Comparison of ENCODE assay signal across 8 cellular contexts in the genomic region with DNA sequence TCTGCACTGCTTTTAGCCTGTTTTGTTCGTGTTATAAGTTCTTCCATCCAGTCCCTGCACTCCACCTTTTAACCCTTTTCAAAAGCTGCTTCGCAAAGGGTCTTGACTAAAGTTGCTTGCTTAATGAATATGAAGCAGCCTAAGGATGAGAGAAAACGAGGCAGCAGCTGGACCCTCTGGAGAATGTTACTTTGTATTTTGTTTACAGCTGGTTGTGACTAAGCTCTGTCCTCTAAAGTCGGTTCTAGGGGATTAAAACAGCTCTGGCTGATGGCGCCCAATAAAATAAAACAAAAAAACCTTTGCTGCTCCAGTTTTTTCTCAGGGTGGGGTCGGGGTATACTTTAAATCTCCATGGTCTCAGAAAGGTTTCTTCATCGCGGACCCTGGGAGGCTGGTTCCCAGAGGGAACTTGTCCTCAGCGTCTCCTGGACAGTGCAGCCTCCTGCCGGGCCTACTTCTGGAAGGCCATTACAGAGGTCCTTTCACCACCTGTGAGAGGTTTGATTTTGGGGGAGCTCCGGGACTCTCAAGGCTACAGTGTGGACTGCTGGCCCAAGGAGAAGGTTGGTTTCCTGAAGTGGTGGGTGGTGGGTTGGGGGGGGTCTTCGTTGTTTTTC. TPM values are rescaled to one million over a fixed set of nuclear protein-coding genes. Genes with fewer than 3 reads are reported as not detected.
DNase-seq lines count a peak whose midpoint lies in the region; ATAC-seq and TF ChIP-seq lines count a peak whose summit lies in the region.

No MANE protein-coding gene starts in this region.

- peaks cover 37% of the 10 kb centered on the region for H3K4me1 ChIP-seq in PC-9 (replicated peaks; ENCODE audit: insufficient read depth)

- H3K79me2 ChIP-seq in PC-9 (ENCODE audit: low read depth) = peaks cover 96% of the 10 kb centered on the region

- peak overlapping the region; percentile 82 for H3K4me2 ChIP-seq in PC-9

- POLR2A ChIA-PET in PC-9 (lab: Charles Lee; ENCODE audit: unreplicated experiment) = interaction anchor here (0.5 to 2.1 kb wide), 8 partner anchors 13 to 742 kb away, joined by 5 to 18 read pairs (median 8); a partner anchor contains a TSS

- peak overlapping the region; percentile 66 for H2AFZ ChIP-seq in PC-9

- no peak for DNase-seq in H7
- peak in 1 of 2 experiments; percentile 12 for DNase-seq in PC-9
- peak; percentile 4 for DNase-seq in epithelial cell of esophagus (ENCODE audit: low read depth)
- DNase-seq in omental fat pad (ENCODE audit: low spot score) = no peak
- no peak for DNase-seq in AG08395 (ENCODE audit: low spot score)
- DNase-seq in AML-193 (lab: John Stamatoyannopoulos, UW) = no peak
- DNase-seq in pons (ENCODE audit: low spot score) = no peak

- H4K20me1 ChIP-seq in PC-9 (ENCODE audit: insufficient read depth) = peaks cover 56% of the 10 kb centered on the region

- no peaks in the 10 kb centered on the region for H3K9me2 ChIP-seq in PC-9 (ENCODE audit: insufficient read depth)

- no peaks in the 10 kb centered on the region for H3K9me3 ChIP-seq in PC-9 (ENCODE audit: insufficient read depth, low read depth)

- H3F3A ChIP-seq in PC-9 (ENCODE audit: insufficient read depth, low read depth) = peaks cover 73% of the 10 kb centered on the region

- CTCF ChIA-PET in PC-9 (lab: Charles Lee) = interaction anchor here (0.6 to 1.4 kb wide), 4 partner anchors 40 to 492 kb away, joined by 3 read pairs; a partner anchor contains a TSS

- no peaks in the 10 kb centered on the region for H3K27me3 ChIP-seq in H7 (ENCODE audit: control insufficient read depth, insufficient read depth, low read length)
- H3K27me3 ChIP-seq in PC-9 (ENCODE audit: insufficient read depth, low read depth) = no peaks in the 10 kb centered on the region

- H3K27ac ChIP-seq in PC-9 = peak overlapping the region; percentile 43

- TF ChIP-seq CTCF in PC-9 (conservative IDR thresholded peaks at IDR 0.05) = no peak
- no peak for TF ChIP-seq CTCF in epithelial cell of esophagus (IDR thresholded peaks at IDR 0.05; ENCODE audit: insufficient read depth, low read depth, low read length, missing control alignments)
- TF ChIP-seq CTCF in omental fat pad (IDR thresholded peaks at IDR 0.05) = no peak

- ATAC-seq in omental fat pad (ENCODE audit: low FRiP score) (peak; percentile 22), GM18519 (IDR thresholded peaks at IDR 0.05; ENCODE audit: low FRiP score, unreplicated experiment) (no peak)

- intact Hi-C loops in PC-9 (cut with micrococcal nuclease; ENCODE audit: unreplicated experiment) = loop anchor here (1.0 kb wide), 1 partner anchor 21 kb away; a partner anchor contains a TSS

- TSS peak; percentile 97 for BruUV-seq in PC-9 (replicated peaks; lab: Mats Ljungman, UMichigan)

- H3K4me3 ChIP-seq in H7 (ENCODE audit: insufficient read depth, low read depth, low read length) = peak overlapping the region; percentile 26
- H3K4me3 ChIP-seq in PC-9 = peak overlapping the region; percentile 92
- peak overlapping the region; percentile 27 for H3K4me3 ChIP-seq in epithelial cell of esophagus (ENCODE audit: low read length)

- H3K36me3 ChIP-seq in H7 (replicated peaks; ENCODE audit: control insufficient read depth, insufficient read depth, low read length) (peaks cover 25% of the 10 kb centered on the region), PC-9 (ENCODE audit: low read depth) (peaks cover 29% of the 10 kb centered on the region)

RNA-seq across cellular contexts. Expression of a gene that starts 0.8 kb away (rescaled TPM):
- total RNA-seq in H7 (2014; rRNA removed; shearing (Covaris generic)) = 120 and 134 TPM in 2 replicates
- total RNA-seq in PC-9 (2021) (131 and 140 TPM in 2 replicates), omental fat pad (10 to 100 TPM; 63.1 to 90.8 (median 78.3) TPM)

RNA-seq across cellular contexts. Expression of a gene that starts 21.2 kb away (rescaled TPM):
- 51.6 and 55.2 TPM in 2 replicates for total RNA-seq in H7 (2014; rRNA removed; shearing (Covaris generic))
- total RNA-seq in PC-9 (2021) (108 and 112 TPM in 2 replicates), omental fat pad (10 to 100 TPM; 38.3 to 74.2 (median 55.7) TPM)

RNA-seq across cellular contexts. Expression of a gene that starts 40.0 kb away (rescaled TPM):
- total RNA-seq in H7 (2014; rRNA removed; shearing (Covaris generic)) = 13.1 and 21.8 TPM in 2 replicates
- total RNA-seq in PC-9 (2021) (17.8 and 24.8 TPM in 2 replicates), omental fat pad (10 to 100 TPM in 3 of 4 donors, 1 to 10 TPM in 1; 7.8 to 13.9 (median 11.2) TPM)

RNA-seq across cellular contexts. Expression of a gene that starts 44.7 kb away (rescaled TPM):
- 47.6 and 53.7 TPM in 2 replicates for total RNA-seq in H7 (2014; rRNA removed; shearing (Covaris generic))
- total RNA-seq in PC-9 (2021) = 47.2 and 61.0 TPM in 2 replicates
- 10 to 100 TPM; 19.0 to 42.4 (median 21.7) TPM for total RNA-seq in omental fat pad

RNA-seq across cellular contexts. Expression of a gene that starts 44.8 kb away (rescaled TPM):
- 0.52 and 0.67 TPM in 2 replicates for total RNA-seq in H7 (2014; rRNA removed; shearing (Covaris generic))
- 0.83 and 1.0 TPM in 2 replicates for total RNA-seq in PC-9 (2021)
- total RNA-seq in omental fat pad = under 1 TPM in 2 of 4 donors, not detected in 2; 0.19 to 0.28 TPM

Comparison
In these comparisons a context has a peak if more than half of its experiments do, and no peak if none do; other contexts are left out.
1. H3K4me3 ChIP-seq: peak in every context shown above with its lines; median percentile 92 in PC-9; 27 in epithelial cell of esophagus; 26 in H7.